ENCODE assay signal across 32 cellular contexts in genomic region chr1:48058135-48058534, GRCh38.
"Had no signal": no experiment of that assay in that cellular context is flagged by ENCODE, and none has a peak within 500 bp of the region (broad histone marks: within the 10 kb centered on the region; RNA-seq: fewer than 3 reads in every experiment).

No MANE protein-coding gene starts in this region.

- H3K36me3 ChIP-seq: ascending aorta, breast epithelium, cardiac muscle cell, colonic mucosa, esophagus squamous epithelium, gastroesophageal sphincter, WERI-Rb-1 had no signal

- H3K27me3 ChIP-seq: ascending aorta, breast epithelium, colonic mucosa, gastroesophageal sphincter had no signal

- H3K4me1 ChIP-seq: colonic mucosa had no signal

- H3K9me3 ChIP-seq: ascending aorta, breast epithelium, colonic mucosa, esophagus squamous epithelium, gastroesophageal sphincter had no signal

- H3K4me1 Mint-ChIP-seq: activated CD8-positive, alpha-beta memory T cell treated with anti-CD3 and anti-CD28 coated beads, Interleukin-2, amount 10 ng/mL, durations not matched to agents 7 days and 5 days; activated naive CD4-positive, alpha-beta T cell treated with anti-CD3 and anti-CD28 coated beads, Interleukin-2, amount 10 ng/mL, durations not matched to agents 7 days and 5 days; activated naive CD8-positive, alpha-beta T cell treated with anti-CD3 and anti-CD28 coated beads, Interleukin-2, amount 10 ng/mL, durations not matched to agents 7 days and 5 days; T-helper 17 cell had no signal

- DNase-seq: activated B cell treated with CpG ODN at 0.5 μM for 24 hours; activated CD4-positive, alpha-beta T cell treated with anti-CD3 and anti-CD28 coated beads for 48 hours; activated CD4-positive, alpha-beta T cell treated with anti-CD3 and anti-CD28 coated beads, Interleukin-2, amount 50 U/mL, for 1 hour; activated CD4-positive, alpha-beta T cell treated with anti-CD3 and anti-CD28 coated beads, Interleukin-2, amount 50 U/mL, for 48 hours; activated CD8-positive, alpha-beta memory T cell treated with anti-CD3 and anti-CD28 coated beads, Interleukin-2, amount 10 ng/mL, durations not matched to agents 7 days and 5 days; activated CD8-positive, alpha-beta memory T cell treated with anti-CD3 and anti-CD28 coated beads, Interleukin-2, amount 50 U/mL, for 4 hours; activated CD8-positive, alpha-beta T cell treated with anti-CD3 and anti-CD28 coated beads, Interleukin-2, amount 10 ng/mL, durations not matched to agents 7 days and 5 days; activated effector memory CD4-positive, alpha-beta T cell treated with anti-CD3 and anti-CD28 coated beads, Interleukin-2, amount 50 U/mL, for 16 hours; activated naive CD4-positive, alpha-beta T cell treated with anti-CD3 and anti-CD28 coated beads, Interleukin-2, amount 10 ng/mL, durations not matched to agents 7 days and 5 days; activated naive CD8-positive, alpha-beta T cell treated with anti-CD3 and anti-CD28 coated beads, Interleukin-2, amount 10 ng/mL, durations not matched to agents 7 days and 5 days; activated T-cell treated with anti-CD3 and anti-CD28 coated beads, Interleukin-2, amount 50 U/mL, for 1 hour; activated T-cell treated with anti-CD3 and anti-CD28 coated beads, Interleukin-2, amount 50 U/mL, for 48 hours; central memory CD4-positive, alpha-beta T cell; cerebellar nuclear complex; colonic mucosa; effector CD8-positive, alpha-beta T cell; esophagus squamous epithelium; foreskin melanocyte; T-helper 1 cell; T-helper 17 cell; T1000; WERI-Rb-1 had no signal

- H3K9me3 Mint-ChIP-seq: activated B cell treated with CpG ODN at 0.5 μM for 24 hours; activated naive CD4-positive, alpha-beta T cell treated with anti-CD3 and anti-CD28 coated beads, Interleukin-2, amount 10 ng/mL, durations not matched to agents 7 days and 5 days; activated naive CD4-positive, alpha-beta T cell treated with anti-CD3 and anti-CD28 coated beads, Interleukin-2, amount 50 U/mL, for 72 hours; activated naive CD8-positive, alpha-beta T cell treated with anti-CD3 and anti-CD28 coated beads, Interleukin-2, amount 10 ng/mL, durations not matched to agents 7 days and 5 days; activated T-helper 1 cell treated with anti-CD3 and anti-CD28 coated beads, Interleukin-12 subunit alpha, Interleukin-12 subunit beta, Interleukin-2, Interleukin-4 antibody, amounts not matched to agents 30 ng/mL and 10 ng/mL and 1 ng/mL, durations not matched to agents 14 hours and 24 hours and 36 hours; activated T-helper 2 cell treated with anti-CD3 and anti-CD28 coated beads, Interferon-gamma antibody, Interleukin-2, Interleukin-4, amounts not matched to agents 10 μg/mL and 5 μg/mL and 100 μg/mL, durations not matched to agents 14 hours and 24 hours and 36 hours; T-helper 2 cell treated with Interferon-gamma antibody and Interleukin-4, amounts not matched to agents 5 μg/mL and 100 μg/mL, for 36 hours had no signal

- H3K4me3 ChIP-seq: ascending aorta, breast epithelium, cardiac muscle cell, colonic mucosa, esophagus squamous epithelium, gastroesophageal sphincter had no signal

- H3K27ac ChIP-seq: ascending aorta, breast epithelium, cardiac muscle cell, colonic mucosa, epithelial cell of prostate, esophagus squamous epithelium, gastroesophageal sphincter, WERI-Rb-1 had no signal

- H3K36me3 Mint-ChIP-seq: activated CD8-positive, alpha-beta memory T cell treated with anti-CD3 and anti-CD28 coated beads, Interleukin-2, amount 10 ng/mL, durations not matched to agents 7 days and 5 days; activated naive CD4-positive, alpha-beta T cell treated with anti-CD3 and anti-CD28 coated beads, Interleukin-2, amount 10 ng/mL, durations not matched to agents 7 days and 5 days; activated naive CD4-positive, alpha-beta T cell treated with anti-CD3 and anti-CD28 coated beads, Interleukin-2, amount 50 U/mL, for 72 hours; activated naive CD8-positive, alpha-beta T cell treated with anti-CD3 and anti-CD28 coated beads, Interleukin-2, amount 10 ng/mL, durations not matched to agents 7 days and 5 days; brain had no signal

- H3K27ac Mint-ChIP-seq: activated B cell treated with CpG ODN at 0.5 μM for 24 hours; activated CD8-positive, alpha-beta memory T cell treated with anti-CD3 and anti-CD28 coated beads, Interleukin-2, amount 10 ng/mL, durations not matched to agents 7 days and 5 days; activated CD8-positive, alpha-beta T cell treated with anti-CD3 and anti-CD28 coated beads, Interleukin-2, amount 10 ng/mL, durations not matched to agents 7 days and 5 days; activated naive CD4-positive, alpha-beta T cell treated with anti-CD3 and anti-CD28 coated beads, Interleukin-2, amount 10 ng/mL, durations not matched to agents 7 days and 5 days; activated naive CD4-positive, alpha-beta T cell treated with anti-CD3 and anti-CD28 coated beads, Interleukin-2, amount 50 U/mL, for 72 hours; activated naive CD8-positive, alpha-beta T cell treated with anti-CD3 and anti-CD28 coated beads, Interleukin-2, amount 10 ng/mL, durations not matched to agents 7 days and 5 days; activated T-helper 1 cell treated with anti-CD3 and anti-CD28 coated beads, Interleukin-12 subunit alpha, Interleukin-12 subunit beta, Interleukin-2, Interleukin-4 antibody, amounts not matched to agents 30 ng/mL and 10 ng/mL and 1 ng/mL, durations not matched to agents 14 hours and 24 hours and 36 hours; activated T-helper 2 cell treated with anti-CD3 and anti-CD28 coated beads, Interferon-gamma antibody, Interleukin-2, Interleukin-4, amounts not matched to agents 10 μg/mL and 5 μg/mL and 100 μg/mL, durations not matched to agents 14 hours and 24 hours and 36 hours; brain; T-helper 17 cell; T-helper 2 cell treated with Interferon-gamma antibody and Interleukin-4, amounts not matched to agents 5 μg/mL and 100 μg/mL, for 36 hours had no signal

- H3K4me3 Mint-ChIP-seq: activated B cell treated with CpG ODN at 0.5 μM for 24 hours; activated CD8-positive, alpha-beta memory T cell treated with anti-CD3 and anti-CD28 coated beads, Interleukin-2, amount 10 ng/mL, durations not matched to agents 7 days and 5 days; activated CD8-positive, alpha-beta T cell treated with anti-CD3 and anti-CD28 coated beads, Interleukin-2, amount 10 ng/mL, durations not matched to agents 7 days and 5 days; activated naive CD4-positive, alpha-beta T cell treated with anti-CD3 and anti-CD28 coated beads, Interleukin-2, amount 10 ng/mL, durations not matched to agents 7 days and 5 days; activated naive CD8-positive, alpha-beta T cell treated with anti-CD3 and anti-CD28 coated beads, Interleukin-2, amount 10 ng/mL, durations not matched to agents 7 days and 5 days; activated T-helper 1 cell treated with anti-CD3 and anti-CD28 coated beads, Interleukin-12 subunit alpha, Interleukin-12 subunit beta, Interleukin-2, Interleukin-4 antibody, amounts not matched to agents 30 ng/mL and 10 ng/mL and 1 ng/mL, durations not matched to agents 14 hours and 24 hours and 36 hours; brain; T-helper 17 cell; T-helper 2 cell treated with Interferon-gamma antibody and Interleukin-4, amounts not matched to agents 5 μg/mL and 100 μg/mL, for 36 hours had no signal

- H3K27me3 Mint-ChIP-seq: activated CD8-positive, alpha-beta memory T cell treated with anti-CD3 and anti-CD28 coated beads, Interleukin-2, amount 10 ng/mL, durations not matched to agents 7 days and 5 days had no signal
